Comparison of ENCODE assay signal across 12 cellular contexts in the genomic region with DNA sequence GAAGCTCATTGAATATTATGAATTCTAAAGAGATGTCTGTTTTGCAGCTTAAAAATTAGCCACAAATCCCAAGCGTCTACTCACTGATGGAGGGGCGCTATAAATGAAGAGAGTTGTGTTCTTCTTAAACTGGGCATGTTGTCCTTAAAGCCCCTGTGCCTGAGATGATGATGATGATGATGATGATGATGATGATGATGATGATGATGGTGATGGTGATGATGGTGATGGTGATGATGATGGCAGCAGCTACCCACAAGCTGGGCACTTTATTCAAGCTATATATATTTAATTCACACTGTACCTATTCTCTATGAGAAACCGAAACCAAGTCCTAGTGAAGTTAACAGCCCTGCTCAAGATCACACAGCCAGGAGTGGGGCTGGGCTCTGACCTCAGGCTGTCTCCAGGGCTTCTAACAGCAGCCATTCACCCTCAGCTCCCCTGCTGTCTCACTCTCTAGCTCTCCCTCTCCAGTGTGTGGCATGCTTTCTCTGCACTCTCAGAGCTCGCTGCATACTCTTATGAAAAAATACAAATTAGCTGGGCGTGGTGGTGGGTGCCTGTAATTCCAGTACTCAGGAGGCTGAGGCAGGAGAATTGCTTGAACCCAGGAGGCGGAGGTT.
A peak's percentile ranks its signal among the peaks of the same experiment; 100 is the strongest.
DNase-seq lines count a peak whose midpoint lies in the region; ATAC-seq and TF ChIP-seq lines count a peak whose summit lies in the region.
"Had no signal": no experiment of that assay in that cellular context is flagged by ENCODE, and none has a peak within 500 bp of the region (broad histone marks: within the 10 kb centered on the region; RNA-seq: fewer than 3 reads in every experiment).

No MANE protein-coding gene starts in this region.

- H3F3A ChIP-seq in Loucy (ENCODE audit: low read depth): peaks cover 10% of the 10 kb centered on the region; the same call in 1 of the 2 replicates

- intact Hi-C loops in naive thymus-derived CD4-positive, alpha-beta T cell (cut with micrococcal nuclease): loop anchor here in 1 of 2 donors (1.0 kb wide), 1 partner anchor 8 kb away; no protein-coding TSS in a partner anchor

- H3K4me3 Mint-ChIP-seq in naive thymus-derived CD4-positive, alpha-beta T cell: peak overlapping the region; percentile 8 to 75 (median 56)

- H3K9me3 Mint-ChIP-seq in naive thymus-derived CD4-positive, alpha-beta T cell: peaks cover 0 to 4% (median 0%) of the 10 kb centered on the region in 11 donors
- H3K9me3 Mint-ChIP-seq: neural crest cell had no signal

- DNase-seq in NCI-H1092 treated with DMSO at 0.1 percent for 48 hours (lab: John Stamatoyannopoulos, UW) (peak; percentile 20), NCI-H1092 (lab: John Stamatoyannopoulos, UW) (no peak), activated gamma-delta T cell treated with Interleukin-2 at 50 U/mL for 16 hours (no peak), NCI-H2029 treated with DMSO at 0.1 percent for 48 hours (lab: John Stamatoyannopoulos, UW) (no peak)
- DNase-seq in activated CD4-positive, alpha-beta T cell treated with anti-CD3 and anti-CD28 coated beads, Interleukin-2, amount 50 U/mL, for 1 hour: peak; percentile 23
- DNase-seq in naive thymus-derived CD4-positive, alpha-beta T cell: peak in 5 of 9 donors; percentile 20 to 58 (median 41)
- DNase-seq: activated CD8-positive, alpha-beta memory T cell treated with anti-CD3 and anti-CD28 coated beads, Interleukin-2, amount 50 U/mL, for 4 hours; esophagus squamous epithelium had no signal

- H3K27ac Mint-ChIP-seq in naive thymus-derived CD4-positive, alpha-beta T cell: peak overlapping the region; percentile 21 to 94 (median 70)

- peak; percentile 81 for ATAC-seq in naive thymus-derived CD4-positive, alpha-beta T cell
- ATAC-seq in HG03045 (IDR thresholded peaks at IDR 0.05; ENCODE audit: unreplicated experiment): no peak

- H3K36me3 Mint-ChIP-seq in naive thymus-derived CD4-positive, alpha-beta T cell: no peaks in the 10 kb centered on the region

- H3K27me3 Mint-ChIP-seq in naive thymus-derived CD4-positive, alpha-beta T cell: no peaks in the 10 kb centered on the region

- H2AFZ ChIP-seq in Loucy (ENCODE audit: low read length): no peak overlapping the region

- POLR2A ChIA-PET in naive thymus-derived CD4-positive, alpha-beta T cell (lab: Charles Lee): interaction anchor here (0.8 to 5.7 kb wide), 5 partner anchors 9 to 135 kb away, joined by 3 to 35 read pairs (median 4); no protein-coding TSS in a partner anchor

- peak overlapping the region; percentile 68 for H3K9ac ChIP-seq in Loucy (ENCODE audit: low read depth, low read length, poor library complexity, severe bottlenecking)

- H3K79me2 ChIP-seq in Loucy (ENCODE audit: insufficient read depth, low read length): no peaks in the 10 kb centered on the region

- no peaks in the 10 kb centered on the region for H3K9me2 ChIP-seq in Loucy (replicated peaks; ENCODE audit: low read depth, low read length)

- peaks cover 23 to 89% (median 71%) of the 10 kb centered on the region in 7 donors for H3K4me1 Mint-ChIP-seq in naive thymus-derived CD4-positive, alpha-beta T cell

- H3K27me3 ChIP-seq in Loucy (ENCODE audit: insufficient read depth, low read length, poor library complexity, severe bottlenecking): no peaks in the 10 kb centered on the region
- no peaks in the 10 kb centered on the region for H3K27me3 ChIP-seq in naive thymus-derived CD4-positive, alpha-beta T cell (ENCODE audit: control insufficient read depth in 2 of 2, insufficient read depth in 2 of 2, low read length in 2 of 2)
- H3K27me3 ChIP-seq: breast epithelium had no signal

- CTCF ChIA-PET in naive thymus-derived CD4-positive, alpha-beta T cell (lab: Charles Lee): interaction anchor here (0.7 to 1.8 kb wide), 4 partner anchors 53 to 578 kb away, joined by 3 to 6 read pairs (median 4); no protein-coding TSS in a partner anchor

- H3K27ac ChIP-seq in naive thymus-derived CD4-positive, alpha-beta T cell (ENCODE audit: low read depth, low read length): no peak overlapping the region
- H3K27ac ChIP-seq: breast epithelium, esophagus squamous epithelium had no signal

- H4K20me1 ChIP-seq in Loucy (ENCODE audit: insufficient read depth, low read length, poor library complexity, severe bottlenecking): no peaks in the 10 kb centered on the region

- no peak for TF ChIP-seq CTCF in Loucy (conservative IDR thresholded peaks at IDR 0.05; ENCODE audit: low read length)

- peak overlapping the region; percentile 78 for H3K4me2 ChIP-seq in Loucy (ENCODE audit: low read depth, low read length, poor library complexity, severe bottlenecking)

- no peaks in the 10 kb centered on the region for H3K36me3 ChIP-seq in Loucy (ENCODE audit: insufficient read depth, low read length)
- H3K36me3 ChIP-seq in naive thymus-derived CD4-positive, alpha-beta T cell (ENCODE audit: control insufficient read depth in 2 of 3, insufficient read depth in 3 of 3, low read length in 3 of 3): no peaks in the 10 kb centered on the region
- H3K36me3 ChIP-seq: breast epithelium, esophagus squamous epithelium had no signal

- H3K4me1 ChIP-seq in Loucy (ENCODE audit: insufficient read depth, low read length, poor library complexity, severe bottlenecking): peaks cover 77% of the 10 kb centered on the region
- peaks cover 0 to 41% of the 10 kb centered on the region in 2 donors for H3K4me1 ChIP-seq in naive thymus-derived CD4-positive, alpha-beta T cell (ENCODE audit: control insufficient read depth in 2 of 2, insufficient read depth in 2 of 2, low read length in 2 of 2)

- no peak overlapping the region for H3K4me3 ChIP-seq in Loucy (ENCODE audit: low read length, poor library complexity, severe bottlenecking)
- H3K4me3 ChIP-seq in naive thymus-derived CD4-positive, alpha-beta T cell (ENCODE audit: low read length): no peak overlapping the region
- H3K4me3 ChIP-seq: esophagus squamous epithelium had no signal

- no peaks in the 10 kb centered on the region for H3K9me3 ChIP-seq in Loucy (ENCODE audit: insufficient read depth, low read depth, low read length)
- H3K9me3 ChIP-seq in naive thymus-derived CD4-positive, alpha-beta T cell (ENCODE audit: control insufficient read depth in 2 of 3, low read length in 3 of 3): no peaks in the 10 kb centered on the region
- H3K9me3 ChIP-seq: breast epithelium, esophagus squamous epithelium had no signal

Comparison
In these comparisons a context has a peak if more than half of its experiments do, and no peak if none do; other contexts are left out.
1. DNase-seq: peak in NCI-H1092 treated with DMSO at 0.1 percent for 48 hours (single experiment), activated CD4-positive, alpha-beta T cell treated with anti-CD3 and anti-CD28 coated beads, Interleukin-2, amount 50 U/mL, for 1 hour (single experiment) and naive thymus-derived CD4-positive, alpha-beta T cell (5 of 9); none in NCI-H1092 (single experiment), activated gamma-delta T cell treated with Interleukin-2 at 50 U/mL for 16 hours (single experiment) and NCI-H2029 treated with DMSO at 0.1 percent for 48 hours (single experiment).